In genomic region chr15:57923311-57923710, GRCh38 we compare ENCODE assay signal across 1 cellular context.
TF ChIP-seq lines count a peak whose summit lies in the region.

No MANE protein-coding gene starts in this region.

TF ChIP-seq in HepG2, 621 proteins besides CTCF, POLR2A, EP300 and RAD21 (continued from another document):
- no peak for TF ChIP-seq ZBTB39 (CRISPR knock-in tag; IDR thresholded peaks at IDR 0.05)
TF ChIP-seq in HepG2: peak in this region for 1.
